Comparison of ENCODE assay signal across 9 cellular contexts in the genomic region with DNA sequence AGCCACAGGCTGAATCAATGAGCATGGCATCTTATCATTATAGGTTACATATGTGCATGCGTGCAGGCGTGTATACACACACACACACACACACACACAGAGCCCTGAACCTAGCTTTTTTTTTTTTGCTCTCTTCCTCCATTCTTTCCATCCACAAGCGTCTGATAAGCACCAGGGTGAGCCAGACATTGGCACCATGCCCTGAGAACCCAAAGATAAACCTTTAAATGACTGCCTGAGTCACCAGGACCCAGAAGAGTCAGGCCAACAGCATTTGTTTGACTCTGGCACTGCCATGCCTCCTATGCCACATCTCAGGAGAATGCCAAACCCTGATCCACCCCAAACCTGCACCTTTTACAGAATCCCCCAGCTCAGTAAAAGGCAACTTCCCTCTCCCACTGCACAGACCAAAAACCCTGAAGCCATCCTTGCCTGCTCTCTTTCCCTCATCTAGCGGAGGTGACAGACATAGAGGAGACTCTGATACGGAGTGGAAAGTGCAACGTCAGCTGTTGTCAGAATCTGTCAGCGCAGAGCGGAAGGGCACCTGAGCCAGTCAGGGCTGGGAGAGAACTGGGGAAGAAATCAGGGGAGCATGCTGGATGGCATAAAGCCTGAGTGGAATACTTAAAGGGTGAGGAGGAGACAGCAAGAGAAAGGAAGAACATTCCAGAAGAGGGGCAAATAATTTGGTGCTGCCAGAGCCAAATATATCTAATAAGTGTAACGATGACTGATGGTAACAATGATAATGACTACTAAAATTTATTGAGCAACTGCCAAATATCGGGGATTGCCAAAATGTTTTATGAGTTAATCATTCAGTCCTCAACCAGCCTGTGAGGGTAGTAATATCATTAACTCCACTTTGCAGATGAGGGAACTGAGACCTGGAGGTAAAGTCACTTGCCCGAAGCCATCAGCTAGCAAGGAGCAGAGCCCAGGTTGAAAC. TPM values are rescaled to one million over a fixed set of nuclear protein-coding genes. Genes with fewer than 3 reads are reported as not detected.
DNase-seq lines count a peak whose midpoint lies in the region; ATAC-seq and TF ChIP-seq lines count a peak whose summit lies in the region.
"Had no signal": no experiment of that assay in that cellular context is flagged by ENCODE, and none has a peak within 500 bp of the region (broad histone marks: within the 10 kb centered on the region; RNA-seq: fewer than 3 reads in every experiment).

No MANE protein-coding gene starts in this region.

- H4K20me1 ChIP-seq in MM.1S (ENCODE audit: insufficient read depth, low read length), result no peaks in the 10 kb centered on the region

- H3K4me2 ChIP-seq in skeletal muscle satellite cell (ENCODE audit: low read length) (peak overlapping the region; percentile 63), MM.1S (ENCODE audit: low read depth, low read length) (no peak overlapping the region)

- POLR2A ChIA-PET in AG04449 (lab: Yijun Ruan, JAX), result interaction anchor here (0.5 to 0.7 kb wide), 3 partner anchors 18 to 731 kb away, joined by 3 to 4 read pairs (median 3); no protein-coding TSS in a partner anchor
- POLR2A ChIA-PET in activated CD8-positive, alpha-beta T cell treated with anti-CD3 and anti-CD28 coated beads for 36 hours (lab: Charles Lee), result no interaction called here

- H3F3A ChIP-seq in MM.1S (ENCODE audit: insufficient read depth, low read length), result no peaks in the 10 kb centered on the region

- H3K27ac Mint-ChIP-seq in activated CD8-positive, alpha-beta T cell treated with anti-CD3 and anti-CD28 coated beads for 36 hours, result peak overlapping the region; percentile 9

- H3K27me3 ChIP-seq in skeletal muscle satellite cell (ENCODE audit: control insufficient read depth, insufficient read depth, low read length) (no peaks in the 10 kb centered on the region), MM.1S (replicated peaks; ENCODE audit: insufficient read depth, low read length) (no peaks in the 10 kb centered on the region; the same call in 1 of the 2 replicates)

- H3K27me3 Mint-ChIP-seq in activated CD8-positive, alpha-beta T cell treated with anti-CD3 and anti-CD28 coated beads for 36 hours, result no peaks in the 10 kb centered on the region

- H3K9me2 ChIP-seq in MM.1S (replicated peaks; ENCODE audit: insufficient read depth, low read length), result no peaks in the 10 kb centered on the region

- no peaks in the 10 kb centered on the region for H3K9me3 ChIP-seq in skeletal muscle satellite cell (replicated peaks; ENCODE audit: low read length)
- H3K9me3 ChIP-seq in MM.1S (replicated peaks; ENCODE audit: insufficient read depth, low read length), result no peaks in the 10 kb centered on the region

- H3K36me3 ChIP-seq in skeletal muscle satellite cell (ENCODE audit: insufficient read depth, low read length) (no peaks in the 10 kb centered on the region), MM.1S (replicated peaks; ENCODE audit: insufficient read depth, low read length) (no peaks in the 10 kb centered on the region)

- no peaks in the 10 kb centered on the region for H3K9me3 Mint-ChIP-seq in activated CD8-positive, alpha-beta T cell treated with anti-CD3 and anti-CD28 coated beads for 36 hours

- no peak overlapping the region for H3K27ac ChIP-seq in MM.1S (ENCODE audit: low read length)

- no peak for TF ChIP-seq CTCF in AG04449 (IDR thresholded peaks at IDR 0.05; ENCODE audit: insufficient read depth, low read length, missing control alignments)
- TF ChIP-seq CTCF in LNCaP clone FGC (IDR thresholded peaks at IDR 0.05; ENCODE audit: control insufficient read depth, extremely low read depth, insufficient read depth), result no peak
- no peak for TF ChIP-seq CTCF in activated CD8-positive, alpha-beta T cell treated with anti-CD3 and anti-CD28 coated beads for 36 hours (IDR thresholded peaks at IDR 0.05)
- TF ChIP-seq CTCF in fibroblast of pulmonary artery (IDR thresholded peaks at IDR 0.05; ENCODE audit: low read length, missing control alignments), result no peak
- no peak for TF ChIP-seq CTCF in GM13976 (IDR thresholded peaks at IDR 0.05; ENCODE audit: borderline replicate concordance, control extremely low read depth, extremely low read depth, insufficient read depth, missing control alignments)
- no peak for TF ChIP-seq CTCF in MM.1S (IDR thresholded peaks at IDR 0.05; ENCODE audit: low read length)

- H3K4me1 ChIP-seq in skeletal muscle satellite cell (ENCODE audit: control insufficient read depth, insufficient read depth, low read length) (peaks cover 27% of the 10 kb centered on the region), MM.1S (ENCODE audit: low read length) (peaks cover 4% of the 10 kb centered on the region)

- CTCF ChIA-PET in AG04449 (lab: Yijun Ruan, JAX), result no interaction called here
- CTCF ChIA-PET in activated CD8-positive, alpha-beta T cell treated with anti-CD3 and anti-CD28 coated beads for 36 hours (lab: Charles Lee), result no interaction called here

- no peak overlapping the region for H2AFZ ChIP-seq in MM.1S (ENCODE audit: low read length)

- ATAC-seq in activated CD8-positive, alpha-beta T cell treated with anti-CD3 and anti-CD28 coated beads for 36 hours, result peak; percentile 7
- ATAC-seq in HG02852 (IDR thresholded peaks at IDR 0.05; ENCODE audit: unreplicated experiment), result no peak

- intact Hi-C loops in activated CD8-positive, alpha-beta T cell treated with anti-CD3 and anti-CD28 coated beads for 36 hours (cut with micrococcal nuclease), result loop anchor here (5.0 kb wide), 1 partner anchor 118 kb away; a partner anchor contains a TSS

- DNase-seq in AG04449 (ENCODE audit: low read depth, low spot score), result peak; percentile 74
- DNase-seq in LNCaP clone FGC (ENCODE audit: low read depth), result peak; percentile 43
- peak; percentile 57 for DNase-seq in activated CD8-positive, alpha-beta T cell treated with anti-CD3 and anti-CD28 coated beads for 36 hours
- DNase-seq in fibroblast of pulmonary artery (ENCODE audit: low read depth), result peak; percentile 94
- DNase-seq in GM13976 (ENCODE audit: low spot score), result no peak
- DNase-seq in MM.1S, result no peak

- H3K79me2 ChIP-seq in MM.1S (ENCODE audit: low read length), result no peaks in the 10 kb centered on the region

- no peak overlapping the region for H3K4me3 Mint-ChIP-seq in activated CD8-positive, alpha-beta T cell treated with anti-CD3 and anti-CD28 coated beads for 36 hours

- no peak overlapping the region for H3K9ac ChIP-seq in skeletal muscle satellite cell (ENCODE audit: low read depth, low read length)
- H3K9ac ChIP-seq in MM.1S (ENCODE audit: low read length), result no peak overlapping the region

- in situ Hi-C loops in GM13976 (cut with MboI; ENCODE audit: low sequenced_read_pairs, unreplicated experiment), result no loop called here

- peaks cover 22% of the 10 kb centered on the region for H3K36me3 Mint-ChIP-seq in activated CD8-positive, alpha-beta T cell treated with anti-CD3 and anti-CD28 coated beads for 36 hours (ENCODE audit: low read depth)
- H3K36me3 Mint-ChIP-seq: brain had no signal

- peaks cover 47% of the 10 kb centered on the region for H3K4me1 Mint-ChIP-seq in activated CD8-positive, alpha-beta T cell treated with anti-CD3 and anti-CD28 coated beads for 36 hours (ENCODE audit: low read depth)

- H3K4me3 ChIP-seq in AG04449 (ENCODE audit: low read depth, low read length) (no peak overlapping the region), LNCaP clone FGC (ENCODE audit: low read depth, low read length) (no peak overlapping the region), fibroblast of pulmonary artery (replicated peaks; ENCODE audit: low read depth, low read length) (no peak overlapping the region), skeletal muscle satellite cell (ENCODE audit: low read length) (peak overlapping the region; percentile 32), MM.1S (ENCODE audit: low read length) (no peak overlapping the region)

RNA-seq across cellular contexts. Expression of a gene that starts 3.2 kb away (rescaled TPM):
- total RNA-seq in activated CD8-positive, alpha-beta T cell treated with anti-CD3 and anti-CD28 coated beads for 36 hours, result 10 to 100 TPM; 29.5 to 29.9 TPM
- total RNA-seq in skeletal muscle satellite cell (2012; rRNA removed), result 8.3 and 11.2 TPM in 2 replicates

Comparison
In these comparisons a context has a peak if more than half of its experiments do, and no peak if none do; other contexts are left out.
1. DNase-seq: peak in AG04449 (single experiment), LNCaP clone FGC (single experiment), activated CD8-positive, alpha-beta T cell treated with anti-CD3 and anti-CD28 coated beads for 36 hours (single experiment) and fibroblast of pulmonary artery (single experiment); none in GM13976 (single experiment) and MM.1S (single experiment).